ENCODE assay signal across 21 cellular contexts in genomic region chrX:8194216-8194615, GRCh38. TPM values are rescaled to one million over a fixed set of nuclear protein-coding genes. Genes with fewer than 3 reads are reported as not detected.
DNase-seq lines count a peak whose midpoint lies in the region; ATAC-seq and TF ChIP-seq lines count a peak whose summit lies in the region.
"Had no signal": no experiment of that assay in that cellular context is flagged by ENCODE, and none has a peak within 500 bp of the region (broad histone marks: within the 10 kb centered on the region; RNA-seq: fewer than 3 reads in every experiment).

No MANE protein-coding gene starts in this region.

- peaks cover 0 to 2% of the 10 kb centered on the region in 2 experiments for H3K4me1 ChIP-seq in trophoblast cell (ENCODE audit: control insufficient read depth in 1 of 2, insufficient read depth in 2 of 2, low read length in 2 of 2)

- H3K79me1 ChIP-seq in trophoblast cell (ENCODE audit: low read length): no peaks in the 10 kb centered on the region

- H3K4me3 ChIP-seq in trophoblast cell (ENCODE audit: low read depth, low read length): no peak overlapping the region
- H3K4me3 ChIP-seq: BLaER1 had no signal

- no peak overlapping the region for H2BK120ac ChIP-seq in trophoblast cell (ENCODE audit: insufficient read depth, low read length, poor library complexity)

- no peaks in the 10 kb centered on the region for H3K79me2 ChIP-seq in trophoblast cell (ENCODE audit: control insufficient read depth, insufficient read depth, low read length, poor library complexity)

- H3K4me2 ChIP-seq in trophoblast cell (ENCODE audit: low read length): no peak overlapping the region
- H3K4me2 ChIP-seq: BLaER1 had no signal

- no peak overlapping the region for H2AFZ ChIP-seq in trophoblast cell (ENCODE audit: insufficient read depth, low read length, poor library complexity)

- peak; percentile 21 for DNase-seq in NCI-H748 (lab: John Stamatoyannopoulos, UW; ENCODE audit: unreplicated experiment)
- no peak for DNase-seq in NCI-H748 treated with DMSO at 0.1 percent for 48 hours (lab: John Stamatoyannopoulos, UW)
- peak; percentile 10 for DNase-seq in M059J (ENCODE audit: low read depth)
- peak; percentile 37 to 82 for DNase-seq in trophoblast cell
- DNase-seq in NCI-H2227 (lab: John Stamatoyannopoulos, UW; ENCODE audit: unreplicated experiment): no peak
- no peak for DNase-seq in SHP77 (lab: John Stamatoyannopoulos, UW)
- DNase-seq: CD4-positive, alpha-beta memory T cell; KBM-7; NCI-H1436 treated with DMSO at 0.1 percent for 48 hours; NCI-H2081; NCI-H2227 treated with DMSO at 0.1 percent for 48 hours; NCI-H524 treated with DMSO at 0.1 percent for 48 hours; SW 1271 had no signal

- peak; percentile 26; the same call in 1 of the 2 replicates for TF ChIP-seq CTCF in VCaP (conservative IDR thresholded peaks at IDR 0.05)

- H3K27ac ChIP-seq in VCaP: no peak overlapping the region
- no peak overlapping the region for H3K27ac ChIP-seq in trophoblast cell (ENCODE audit: low read depth, low read length)
- H3K27ac ChIP-seq: BLaER1 had no signal

- ATAC-seq in GM21528 (IDR thresholded peaks at IDR 0.05; ENCODE audit: low FRiP score, unreplicated experiment): no peak
- ATAC-seq: Right ventricle myocardium inferior had no signal

- no peak overlapping the region for H2BK12ac ChIP-seq in trophoblast cell (ENCODE audit: low read length)

- no peak overlapping the region for H2BK5ac ChIP-seq in trophoblast cell (ENCODE audit: low read depth, low read length, poor library complexity)

- no peak overlapping the region for H3K9ac ChIP-seq in trophoblast cell (ENCODE audit: low read length)
- H3K9ac ChIP-seq: BLaER1 had no signal

- WGBS in trophoblast cell (ENCODE audit: extremely low coverage, insufficient coverage, insufficient read length): no CpG with 5 or more reads among the region's 2 CpGs

- H4K12ac ChIP-seq in trophoblast cell (ENCODE audit: low read depth, low read length): no peak overlapping the region

- H3K23ac ChIP-seq in trophoblast cell (ENCODE audit: low read length): no peak overlapping the region

- no peak overlapping the region for H3K14ac ChIP-seq in trophoblast cell (ENCODE audit: low read length)

- no peaks in the 10 kb centered on the region for H3K36me3 ChIP-seq in trophoblast cell (ENCODE audit: control insufficient read depth in 1 of 2, insufficient read depth in 2 of 2, low read length in 2 of 2)
- H3K36me3 ChIP-seq: BLaER1 had no signal

- no peak overlapping the region for H4K91ac ChIP-seq in trophoblast cell (ENCODE audit: low read depth, low read length)

- no peak overlapping the region for H3K4ac ChIP-seq in trophoblast cell (ENCODE audit: low read depth, low read length)

- H3K9me3 ChIP-seq in trophoblast cell (ENCODE audit: insufficient read depth, low read depth, low read length): no peaks in the 10 kb centered on the region
- H3K9me3 ChIP-seq: BLaER1 had no signal

- H4K8ac ChIP-seq in trophoblast cell (ENCODE audit: low read depth, low read length): no peak overlapping the region

- H2AK5ac ChIP-seq in trophoblast cell (ENCODE audit: low read length): no peak overlapping the region

- no peak overlapping the region for H3K18ac ChIP-seq in trophoblast cell (ENCODE audit: low read length)

- H3K27me3 ChIP-seq in trophoblast cell (ENCODE audit: insufficient read depth, low read length): no peaks in the 10 kb centered on the region
- H3K27me3 ChIP-seq: BLaER1 had no signal

RNA-seq across cellular contexts. Expression of gene VCX2, which starts 23.1 kb away (rescaled TPM):
- total RNA-seq in M059J (2014; rRNA removed; shearing (Covaris generic)): not detected in 2 replicates
- not detected in 2 replicates for polyA plus RNA-seq in trophoblast cell (2013)
- total RNA-seq: A673; CD4-positive, alpha-beta memory T cell; Daoy; H1; Right ventricle myocardium inferior; T-helper 2 cell treated with Interferon-gamma antibody and Interleukin-4, amounts not matched to agents 100 ng/mL and 5 ng/mL, for 36 hours had no signal
- polyA plus RNA-seq: CD4-positive, alpha-beta memory T cell; H1 had no signal

Comparison
In these comparisons a context has a peak if more than half of its experiments do, and no peak if none do; other contexts are left out.
1. DNase-seq: peak in NCI-H748 (single experiment), M059J (single experiment) and trophoblast cell (2 of 2); none in NCI-H748 treated with DMSO at 0.1 percent for 48 hours (single experiment), NCI-H2227 (single experiment) and SHP77 (0 of 2).